ENCODE assay signal across 8 cellular contexts in the genomic region with DNA sequence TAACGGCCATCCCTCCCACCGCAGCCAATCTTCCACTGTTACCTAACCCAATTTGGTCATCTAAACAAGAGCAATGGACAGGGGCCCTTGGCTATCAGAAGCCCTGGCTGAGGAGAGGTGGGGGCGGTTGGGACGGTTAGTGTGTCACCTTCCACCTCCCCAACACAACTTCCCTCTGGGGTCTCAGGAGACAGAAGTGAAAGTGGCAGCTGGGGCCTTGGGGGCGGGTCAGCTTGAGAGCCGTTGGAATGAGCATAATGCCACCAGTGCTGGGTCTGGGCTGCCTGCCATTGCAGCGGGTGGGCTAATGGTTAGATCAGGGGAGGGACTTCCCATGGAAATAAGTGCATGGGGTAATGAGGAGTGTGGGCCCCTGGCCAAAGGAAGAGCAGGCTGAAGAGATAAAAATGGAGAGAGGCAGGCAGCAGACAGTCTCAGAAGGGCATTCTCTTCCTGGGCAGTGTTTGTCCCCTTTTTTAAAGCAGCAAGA. TPM values are rescaled to one million over a fixed set of nuclear protein-coding genes. Genes with fewer than 3 reads are reported as not detected.
DNase-seq lines count a peak whose midpoint lies in the region; ATAC-seq and TF ChIP-seq lines count a peak whose summit lies in the region.

No MANE protein-coding gene starts in this region.

- no peak for ATAC-seq in foreskin keratinocyte

- H3K9me3 Mint-ChIP-seq in HFFc6 = no peaks in the 10 kb centered on the region
- no peaks in the 10 kb centered on the region for H3K9me3 Mint-ChIP-seq in activated naive CD8-positive, alpha-beta T cell (ENCODE audit: low read depth)

- peaks cover 5% of the 10 kb centered on the region for H3K36me3 ChIP-seq in brain microvascular endothelial cell (replicated peaks)

- H3K4me3 ChIP-seq in brain microvascular endothelial cell (ENCODE audit: low read depth, low read length) = no peak overlapping the region

- H3K27me3 ChIP-seq in brain microvascular endothelial cell (replicated peaks) = no peaks in the 10 kb centered on the region
- no peaks in the 10 kb centered on the region for H3K27me3 ChIP-seq in foreskin keratinocyte

- in situ Hi-C loops in brain microvascular endothelial cell (cut with HindIII; ENCODE audit: low pct_ligation_motif_present, low sequenced_read_pairs) = no loop called here

- H3K27ac Mint-ChIP-seq in HFFc6 = peak overlapping the region; percentile 63; the same call in 1 of the 2 replicates
- H3K27ac Mint-ChIP-seq in activated naive CD8-positive, alpha-beta T cell = peak overlapping the region; percentile 93

- DNase-seq in HFFc6 = no peak
- peak; percentile 40 for DNase-seq in midbrain (lab: John Stamatoyannopoulos, UW)
- DNase-seq in brain microvascular endothelial cell = no peak
- DNase-seq in UCSD-AML1 (lab: John Stamatoyannopoulos, UW; ENCODE audit: unreplicated experiment) = no peak
- DNase-seq in foreskin keratinocyte = no peak
- DNase-seq in ureter (ENCODE audit: low spot score) = no peak

- no peaks in the 10 kb centered on the region for H3K4me1 ChIP-seq in foreskin keratinocyte

- 0 out of 2 replicates have a peak overlapping the region, but pooled peaks have one; percentile 29 for H3K27ac ChIP-seq in 22Rv1
- no peak overlapping the region for H3K27ac ChIP-seq in brain microvascular endothelial cell
- H3K27ac ChIP-seq in foreskin keratinocyte = no peak overlapping the region

- H3K27me3 Mint-ChIP-seq in HFFc6 (ENCODE audit: insufficient read depth) = peaks cover 8% of the 10 kb centered on the region
- no peaks in the 10 kb centered on the region for H3K27me3 Mint-ChIP-seq in activated naive CD8-positive, alpha-beta T cell

- H3K36me3 Mint-ChIP-seq in HFFc6 (ENCODE audit: low read depth) = peaks cover 23% of the 10 kb centered on the region
- no peaks in the 10 kb centered on the region for H3K36me3 Mint-ChIP-seq in activated naive CD8-positive, alpha-beta T cell

- 0 out of 2 replicates have a peak overlapping the region, but pooled peaks have one; percentile 27 for H3K4me3 Mint-ChIP-seq in HFFc6
- peak overlapping the region; percentile 69 for H3K4me3 Mint-ChIP-seq in activated naive CD8-positive, alpha-beta T cell

- H3K4me1 Mint-ChIP-seq in HFFc6 (ENCODE audit: low read depth) = peaks cover 90% of the 10 kb centered on the region
- peaks cover 96% of the 10 kb centered on the region for H3K4me1 Mint-ChIP-seq in activated naive CD8-positive, alpha-beta T cell (ENCODE audit: low read depth)

- TF ChIP-seq CTCF in 22Rv1 (IDR thresholded peaks at IDR 0.05) (no peak), HFFc6 (IDR thresholded peaks at IDR 0.05) (no peak), brain microvascular endothelial cell (IDR thresholded peaks at IDR 0.05; ENCODE audit: low read depth, low read length, missing control alignments) (no peak), foreskin keratinocyte (conservative IDR thresholded peaks at IDR 0.05) (no peak)

RNA-seq across cellular contexts. Expression of gene MEF2D, which starts 7.9 kb away (rescaled TPM):
- 10 to 100 TPM; 50.0 to 60.1 (median 56.8) TPM for total RNA-seq in HFFc6 (2021; fragmentation: NEBNext Ultra II Directional; extraction: Animal tissue kit (Norgen Biotek cat#: 25700))
- 17.2 and 18.5 TPM in 2 replicates for total RNA-seq in foreskin keratinocyte
- 13.1 and 13.3 TPM in 2 replicates for polyA plus RNA-seq in foreskin keratinocyte
- total RNA-seq in ureter = 55.3 TPM
